In genomic region chr10:6739530-6740174, GRCh38 we compare ENCODE assay signal across 22 cellular contexts.
"Had no signal": no experiment of that assay in that cellular context is flagged by ENCODE, and none has a peak within 500 bp of the region (broad histone marks: within the 10 kb centered on the region; RNA-seq: fewer than 3 reads in every experiment).

No MANE protein-coding gene starts in this region.

- H3K4me3 ChIP-seq: body of pancreas, colonic mucosa, lower lobe of right lung, tibial nerve, vagina had no signal

- H3K27ac Mint-ChIP-seq: activated CD4-positive, alpha-beta T cell treated with anti-CD3 and anti-CD28 coated beads, Interleukin-2, amount 10 ng/mL, durations not matched to agents 24 days and 14 days; activated CD8-positive, alpha-beta T cell treated with anti-CD3 and anti-CD28 coated beads for 36 hours; activated naive CD4-positive, alpha-beta T cell treated with anti-CD3 and anti-CD28 coated beads for 36 hours; activated T-cell treated with anti-CD3 and anti-CD28 coated beads, Interleukin-2, amount 50 U/mL, for 24 hours; stimulated activated naive CD8-positive, alpha-beta T cell treated with anti-CD3 and anti-CD28 coated beads, Interleukin-15, Interleukin-2, amounts not matched to agents 100 ng/mL and 50 ng/mL, for 24 hours; T-cell had no signal

- H3K36me3 Mint-ChIP-seq: T-cell had no signal

- H3K36me3 ChIP-seq: colonic mucosa, lower lobe of right lung, tibial nerve, vagina had no signal

- H3K4me1 ChIP-seq: colonic mucosa had no signal

- H3K4me1 Mint-ChIP-seq: central memory CD8-positive, alpha-beta T cell had no signal

- DNase-seq: activated CD4-positive, alpha-beta T cell treated with anti-CD3 and anti-CD28 coated beads, Interleukin-2, amount 10 ng/mL, durations not matched to agents 24 days and 14 days; activated CD4-positive, CD25-positive, alpha-beta regulatory T cell; activated CD8-positive, alpha-beta T cell treated with anti-CD3 and anti-CD28 coated beads for 36 hours; activated naive CD4-positive, alpha-beta T cell treated with anti-CD3 and anti-CD28 coated beads for 36 hours; activated T-cell treated with anti-CD3 and anti-CD28 coated beads, Interleukin-2, amount 50 U/mL, for 24 hours; body of pancreas; colonic mucosa; foreskin fibroblast; glutamatergic neuron; hypothalamus; islet precursor cell; lower lobe of right lung; midbrain; nephron progenitor cell; nucleus accumbens; retina; T-cell; T-helper 9 cell had no signal

- H3K27me3 ChIP-seq: body of pancreas, colonic mucosa, vagina had no signal

- ATAC-seq: activated CD8-positive, alpha-beta T cell treated with anti-CD3 and anti-CD28 coated beads for 36 hours; body of pancreas; lower lobe of right lung; T-cell had no signal

- H3K9me3 ChIP-seq: body of pancreas, colonic mucosa, lower lobe of right lung, tibial nerve, vagina had no signal

- H3K4me3 Mint-ChIP-seq: activated CD4-positive, alpha-beta T cell treated with anti-CD3 and anti-CD28 coated beads, Interleukin-2, amount 10 ng/mL, durations not matched to agents 24 days and 14 days; activated CD8-positive, alpha-beta T cell treated with anti-CD3 and anti-CD28 coated beads for 36 hours; activated naive CD4-positive, alpha-beta T cell treated with anti-CD3 and anti-CD28 coated beads for 36 hours; activated T-cell treated with anti-CD3 and anti-CD28 coated beads, Interleukin-2, amount 50 U/mL, for 24 hours; central memory CD8-positive, alpha-beta T cell; stimulated activated naive CD8-positive, alpha-beta T cell treated with anti-CD3 and anti-CD28 coated beads, Interleukin-15, Interleukin-2, amounts not matched to agents 100 ng/mL and 50 ng/mL, for 24 hours; T-cell had no signal

- H3K27ac ChIP-seq: body of pancreas, colonic mucosa, lower lobe of right lung, tibial nerve, vagina had no signal

- H3K9me3 Mint-ChIP-seq: activated CD4-positive, alpha-beta T cell treated with anti-CD3 and anti-CD28 coated beads, Interleukin-2, amount 10 ng/mL, durations not matched to agents 24 days and 14 days; activated CD8-positive, alpha-beta T cell treated with anti-CD3 and anti-CD28 coated beads for 36 hours; activated naive CD4-positive, alpha-beta T cell treated with anti-CD3 and anti-CD28 coated beads for 36 hours; activated T-cell treated with anti-CD3 and anti-CD28 coated beads, Interleukin-2, amount 50 U/mL, for 24 hours; central memory CD8-positive, alpha-beta T cell; nephron progenitor cell; stimulated activated naive CD8-positive, alpha-beta T cell treated with anti-CD3 and anti-CD28 coated beads, Interleukin-15, Interleukin-2, amounts not matched to agents 100 ng/mL and 50 ng/mL, for 24 hours; T-cell had no signal
